Comparison of ENCODE assay signal across 19 cellular contexts in the genomic region with DNA sequence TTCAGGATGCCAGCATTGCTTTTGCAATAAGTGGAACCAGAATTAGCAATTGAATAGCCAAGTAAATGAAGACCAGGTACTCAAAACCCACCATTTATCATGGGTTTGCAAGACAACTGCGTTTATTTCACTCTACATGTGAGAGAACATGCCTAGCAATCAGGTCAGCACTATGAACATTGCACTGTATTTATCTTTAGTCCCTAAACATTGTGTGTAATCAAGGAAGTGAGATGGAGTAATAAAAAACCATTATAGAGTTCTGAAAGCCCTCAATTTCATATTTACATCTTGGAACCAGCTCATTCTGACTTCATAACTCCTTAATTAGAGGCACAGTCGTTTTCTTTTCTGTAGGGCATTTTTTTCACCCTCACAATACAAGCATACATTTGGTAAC.
"Had no signal": no experiment of that assay in that cellular context is flagged by ENCODE, and none has a peak within 500 bp of the region (broad histone marks: within the 10 kb centered on the region; RNA-seq: fewer than 3 reads in every experiment).

No MANE protein-coding gene starts in this region.

- H3K27ac ChIP-seq: thoracic aorta, upper lobe of right lung, VCaP had no signal

- H3K36me3 ChIP-seq: brain microvascular endothelial cell, sigmoid colon, spleen, thoracic aorta, upper lobe of right lung had no signal

- H3K9me3 ChIP-seq: sigmoid colon, spleen, thoracic aorta, upper lobe of right lung had no signal

- DNase-seq: activated CD4-positive, alpha-beta T cell treated with anti-CD3 and anti-CD28 coated beads, Interleukin-2, amount 10 ng/mL, durations not matched to agents 7 days and 5 days; activated CD4-positive, CD25-positive, alpha-beta regulatory T cell treated with anti-CD3 and anti-CD28 coated beads, Interleukin-2, amount 50 U/mL, for 72 hours; activated CD8-positive, alpha-beta T cell treated with anti-CD3 and anti-CD28 coated beads for 36 hours; activated gamma-delta T cell; anterior cingulate cortex; brain microvascular endothelial cell; caudate nucleus; effector CD8-positive, alpha-beta T cell; erythroblast; foreskin fibroblast; posterior cingulate gyrus; sigmoid colon; spleen; stimulated activated CD4-positive, alpha-beta T cell treated with anti-CD3 and anti-CD28 coated beads, Interleukin-4, amount 100 ng/mL, for 1 hour; stimulated activated naive CD4-positive, alpha-beta T cell; T-cell; upper lobe of right lung had no signal

- H3K4me3 ChIP-seq: sigmoid colon, spleen, thoracic aorta, upper lobe of right lung had no signal

- H3K27me3 ChIP-seq: brain microvascular endothelial cell, sigmoid colon, spleen, upper lobe of right lung had no signal
